In genomic region chr5:95841914-95842812, GRCh38 we compare ENCODE assay signal across 8 cellular contexts. TPM values are rescaled to one million over a fixed set of nuclear protein-coding genes. Genes with fewer than 3 reads are reported as not detected.
DNase-seq lines count a peak whose midpoint lies in the region; ATAC-seq and TF ChIP-seq lines count a peak whose summit lies in the region.

No MANE protein-coding gene starts in this region.

- DNase-seq in activated T-cell treated with anti-CD3 and anti-CD28 coated beads, Interleukin-2, amount 50 U/mL, for 72 hours = no peak
- no peak for DNase-seq in activated T-cell treated with anti-CD3 and anti-CD28 coated beads for 4 hours
- no peak for DNase-seq in central memory CD8-positive, alpha-beta T cell (ENCODE audit: low spot score in 2 of 2)
- DNase-seq in lower leg skin (ENCODE audit: low spot score in 2 of 2) = peak; percentile 79 to 88
- peak; percentile 45 for DNase-seq in ureter (ENCODE audit: low spot score)
- no peak for DNase-seq in GF-D8 (lab: John Stamatoyannopoulos, UW)

- intact Hi-C loops in lower leg skin (cut with DNase I; ENCODE audit: low total_unique reads) = no loop called here

- H3K27me3 Mint-ChIP-seq in activated T-cell treated with anti-CD3 and anti-CD28 coated beads, Interleukin-2, amount 50 U/mL, for 72 hours (ENCODE audit: low read depth) = no peaks in the 10 kb centered on the region
- no peaks in the 10 kb centered on the region for H3K27me3 Mint-ChIP-seq in central memory CD8-positive, alpha-beta T cell

- no peak for TF ChIP-seq POLR2A in lower leg skin (IDR thresholded peaks at IDR 0.05)

- H3K4me3 ChIP-seq in lower leg skin (ENCODE audit: low read depth, poor library complexity, severe bottlenecking) = no peak overlapping the region

- H3K4me1 Mint-ChIP-seq in activated T-cell treated with anti-CD3 and anti-CD28 coated beads, Interleukin-2, amount 50 U/mL, for 72 hours (ENCODE audit: low read depth) = peaks cover 38% of the 10 kb centered on the region
- peaks cover 11% of the 10 kb centered on the region for H3K4me1 Mint-ChIP-seq in central memory CD8-positive, alpha-beta T cell

- no peak for ATAC-seq in activated T-cell treated with anti-CD3 and anti-CD28 coated beads, Interleukin-2, amount 50 U/mL, for 72 hours (replicated peaks in 1 of 2)
- no peak for ATAC-seq in central memory CD8-positive, alpha-beta T cell (replicated peaks; ENCODE audit: extremely low read depth, poor library complexity, severe bottlenecking)
- no peak for ATAC-seq in HG02642 (IDR thresholded peaks at IDR 0.05; ENCODE audit: poor library complexity, unreplicated experiment)
- ATAC-seq in GM19328 (IDR thresholded peaks at IDR 0.05; ENCODE audit: unreplicated experiment) = no peak

- no peaks in the 10 kb centered on the region for H3K36me3 Mint-ChIP-seq in activated T-cell treated with anti-CD3 and anti-CD28 coated beads, Interleukin-2, amount 50 U/mL, for 72 hours (ENCODE audit: insufficient read depth in 2 of 2)
- H3K36me3 Mint-ChIP-seq in central memory CD8-positive, alpha-beta T cell (ENCODE audit: insufficient read depth) = no peaks in the 10 kb centered on the region

- H3K4me3 Mint-ChIP-seq in activated T-cell treated with anti-CD3 and anti-CD28 coated beads, Interleukin-2, amount 50 U/mL, for 72 hours = peak overlapping the region in 1 of 2 donors; percentile 64
- no peak overlapping the region for H3K4me3 Mint-ChIP-seq in central memory CD8-positive, alpha-beta T cell

- 69 to 72% methylated on average over 8 of the region's 8 CpGs for WGBS in lower leg skin, 2 donors

- no peaks in the 10 kb centered on the region for H3K9me3 Mint-ChIP-seq in activated T-cell treated with anti-CD3 and anti-CD28 coated beads, Interleukin-2, amount 50 U/mL, for 72 hours
- no peaks in the 10 kb centered on the region for H3K9me3 Mint-ChIP-seq in central memory CD8-positive, alpha-beta T cell

- H3K27ac Mint-ChIP-seq in activated T-cell treated with anti-CD3 and anti-CD28 coated beads, Interleukin-2, amount 50 U/mL, for 72 hours = peak overlapping the region; percentile 66
- H3K27ac Mint-ChIP-seq in central memory CD8-positive, alpha-beta T cell (ENCODE audit: low read depth) = peak overlapping the region; percentile 90

- no peak for TF ChIP-seq CTCF in lower leg skin (IDR thresholded peaks at IDR 0.05)

RNA-seq across cellular contexts. Expression of gene GLRX, which starts 19.6 kb away (rescaled TPM):
- total RNA-seq in activated T-cell treated with anti-CD3 and anti-CD28 coated beads, Interleukin-2, amount 50 U/mL, for 72 hours = 10 to 100 TPM; 19.1 to 23.4 TPM
- total RNA-seq in lower leg skin = 100 to 1,000 TPM in 2 of 4 donors, 10 to 100 TPM in 2; 67.9 to 136 (median 105) TPM
- total RNA-seq in ureter = 21.1 TPM

Comparison
In these comparisons a context has a peak if more than half of its experiments do, and no peak if none do; other contexts are left out.
1. DNase-seq: peak in lower leg skin (2 of 2) and ureter (single experiment); none in activated T-cell treated with anti-CD3 and anti-CD28 coated beads, Interleukin-2, amount 50 U/mL, for 72 hours (0 of 2), activated T-cell treated with anti-CD3 and anti-CD28 coated beads for 4 hours (single experiment), central memory CD8-positive, alpha-beta T cell (0 of 2) and GF-D8 (single experiment).